Comparison of ENCODE assay signal across 1 cellular context in genomic region chr5:65948115-65948772, GRCh38.
TF ChIP-seq lines count a peak whose summit lies in the region.

No MANE protein-coding gene starts in this region.

TF ChIP-seq in GM23338, 12 proteins besides CTCF, POLR2A, EP300 and RAD21 (continued from another document):
- TF ChIP-seq, protein P1, sequence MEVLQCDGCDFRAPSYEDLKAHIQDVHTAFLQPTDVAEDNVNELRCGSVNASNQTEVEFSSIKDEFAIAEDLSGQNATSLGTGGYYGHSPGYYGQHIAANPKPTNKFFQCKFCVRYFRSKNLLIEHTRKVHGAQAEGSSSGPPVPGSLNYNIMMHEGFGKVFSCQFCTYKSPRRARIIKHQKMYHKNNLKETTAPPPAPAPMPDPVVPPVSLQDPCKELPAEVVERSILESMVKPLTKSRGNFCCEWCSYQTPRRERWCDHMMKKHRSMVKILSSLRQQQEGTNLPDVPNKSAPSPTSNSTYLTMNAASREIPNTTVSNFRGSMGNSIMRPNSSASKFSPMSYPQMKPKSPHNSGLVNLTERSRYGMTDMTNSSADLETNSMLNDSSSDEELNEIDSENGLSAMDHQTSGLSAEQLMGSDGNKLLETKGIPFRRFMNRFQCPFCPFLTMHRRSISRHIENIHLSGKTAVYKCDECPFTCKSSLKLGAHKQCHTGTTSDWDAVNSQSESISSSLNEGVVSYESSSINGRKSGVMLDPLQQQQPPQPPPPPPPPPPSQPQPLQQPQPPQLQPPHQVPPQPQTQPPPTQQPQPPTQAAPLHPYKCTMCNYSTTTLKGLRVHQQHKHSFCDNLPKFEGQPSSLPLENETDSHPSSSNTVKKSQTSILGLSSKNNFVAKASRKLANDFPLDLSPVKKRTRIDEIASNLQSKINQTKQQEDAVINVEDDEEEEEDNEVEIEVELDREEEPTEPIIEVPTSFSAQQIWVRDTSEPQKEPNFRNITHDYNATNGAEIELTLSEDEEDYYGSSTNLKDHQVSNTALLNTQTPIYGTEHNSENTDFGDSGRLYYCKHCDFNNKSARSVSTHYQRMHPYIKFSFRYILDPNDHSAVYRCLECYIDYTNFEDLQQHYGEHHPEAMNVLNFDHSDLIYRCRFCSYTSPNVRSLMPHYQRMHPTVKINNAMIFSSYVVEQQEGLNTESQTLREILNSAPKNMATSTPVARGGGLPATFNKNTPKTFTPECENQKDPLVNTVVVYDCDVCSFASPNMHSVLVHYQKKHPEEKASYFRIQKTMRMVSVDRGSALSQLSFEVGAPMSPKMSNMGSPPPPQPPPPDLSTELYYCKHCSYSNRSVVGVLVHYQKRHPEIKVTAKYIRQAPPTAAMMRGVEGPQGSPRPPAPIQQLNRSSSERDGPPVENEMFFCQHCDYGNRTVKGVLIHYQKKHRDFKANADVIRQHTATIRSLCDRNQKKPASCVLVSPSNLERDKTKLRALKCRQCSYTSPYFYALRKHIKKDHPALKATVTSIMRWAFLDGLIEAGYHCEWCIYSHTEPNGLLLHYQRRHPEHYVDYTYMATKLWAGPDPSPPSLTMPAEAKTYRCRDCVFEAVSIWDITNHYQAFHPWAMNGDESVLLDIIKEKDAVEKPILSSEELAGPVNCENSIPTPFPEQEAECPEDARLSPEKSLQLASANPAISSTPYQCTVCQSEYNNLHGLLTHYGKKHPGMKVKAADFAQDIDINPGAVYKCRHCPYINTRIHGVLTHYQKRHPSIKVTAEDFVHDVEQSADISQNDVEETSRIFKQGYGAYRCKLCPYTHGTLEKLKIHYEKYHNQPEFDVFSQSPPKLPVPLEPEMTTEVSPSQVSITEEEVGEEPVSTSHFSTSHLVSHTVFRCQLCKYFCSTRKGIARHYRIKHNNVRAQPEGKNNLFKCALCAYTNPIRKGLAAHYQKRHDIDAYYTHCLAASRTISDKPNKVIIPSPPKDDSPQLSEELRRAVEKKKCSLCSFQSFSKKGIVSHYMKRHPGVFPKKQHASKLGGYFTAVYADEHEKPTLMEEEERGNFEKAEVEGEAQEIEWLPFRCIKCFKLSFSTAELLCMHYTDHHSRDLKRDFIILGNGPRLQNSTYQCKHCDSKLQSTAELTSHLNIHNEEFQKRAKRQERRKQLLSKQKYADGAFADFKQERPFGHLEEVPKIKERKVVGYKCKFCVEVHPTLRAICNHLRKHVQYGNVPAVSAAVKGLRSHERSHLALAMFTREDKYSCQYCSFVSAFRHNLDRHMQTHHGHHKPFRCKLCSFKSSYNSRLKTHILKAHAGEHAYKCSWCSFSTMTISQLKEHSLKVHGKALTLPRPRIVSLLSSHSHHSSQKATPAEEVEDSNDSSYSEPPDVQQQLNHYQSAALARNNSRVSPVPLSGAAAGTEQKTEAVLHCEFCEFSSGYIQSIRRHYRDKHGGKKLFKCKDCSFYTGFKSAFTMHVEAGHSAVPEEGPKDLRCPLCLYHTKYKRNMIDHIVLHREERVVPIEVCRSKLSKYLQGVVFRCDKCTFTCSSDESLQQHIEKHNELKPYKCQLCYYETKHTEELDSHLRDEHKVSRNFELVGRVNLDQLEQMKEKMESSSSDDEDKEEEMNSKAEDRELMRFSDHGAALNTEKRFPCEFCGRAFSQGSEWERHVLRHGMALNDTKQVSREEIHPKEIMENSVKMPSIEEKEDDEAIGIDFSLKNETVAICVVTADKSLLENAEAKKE (CRISPR knock-in tag; IDR thresholded peaks at IDR 0.05), result no peak
- TF ChIP-seq, protein P2, sequence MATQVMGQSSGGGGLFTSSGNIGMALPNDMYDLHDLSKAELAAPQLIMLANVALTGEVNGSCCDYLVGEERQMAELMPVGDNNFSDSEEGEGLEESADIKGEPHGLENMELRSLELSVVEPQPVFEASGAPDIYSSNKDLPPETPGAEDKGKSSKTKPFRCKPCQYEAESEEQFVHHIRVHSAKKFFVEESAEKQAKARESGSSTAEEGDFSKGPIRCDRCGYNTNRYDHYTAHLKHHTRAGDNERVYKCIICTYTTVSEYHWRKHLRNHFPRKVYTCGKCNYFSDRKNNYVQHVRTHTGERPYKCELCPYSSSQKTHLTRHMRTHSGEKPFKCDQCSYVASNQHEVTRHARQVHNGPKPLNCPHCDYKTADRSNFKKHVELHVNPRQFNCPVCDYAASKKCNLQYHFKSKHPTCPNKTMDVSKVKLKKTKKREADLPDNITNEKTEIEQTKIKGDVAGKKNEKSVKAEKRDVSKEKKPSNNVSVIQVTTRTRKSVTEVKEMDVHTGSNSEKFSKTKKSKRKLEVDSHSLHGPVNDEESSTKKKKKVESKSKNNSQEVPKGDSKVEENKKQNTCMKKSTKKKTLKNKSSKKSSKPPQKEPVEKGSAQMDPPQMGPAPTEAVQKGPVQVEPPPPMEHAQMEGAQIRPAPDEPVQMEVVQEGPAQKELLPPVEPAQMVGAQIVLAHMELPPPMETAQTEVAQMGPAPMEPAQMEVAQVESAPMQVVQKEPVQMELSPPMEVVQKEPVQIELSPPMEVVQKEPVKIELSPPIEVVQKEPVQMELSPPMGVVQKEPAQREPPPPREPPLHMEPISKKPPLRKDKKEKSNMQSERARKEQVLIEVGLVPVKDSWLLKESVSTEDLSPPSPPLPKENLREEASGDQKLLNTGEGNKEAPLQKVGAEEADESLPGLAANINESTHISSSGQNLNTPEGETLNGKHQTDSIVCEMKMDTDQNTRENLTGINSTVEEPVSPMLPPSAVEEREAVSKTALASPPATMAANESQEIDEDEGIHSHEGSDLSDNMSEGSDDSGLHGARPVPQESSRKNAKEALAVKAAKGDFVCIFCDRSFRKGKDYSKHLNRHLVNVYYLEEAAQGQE (IDR thresholded peaks at IDR 0.05; ENCODE audit: unreplicated experiment), result no peak
- TF ChIP-seq JUNB (IDR thresholded peaks at IDR 0.05; ENCODE audit: unreplicated experiment) (no peak), POLR2AphosphoS5 (IDR thresholded peaks at IDR 0.05; ENCODE audit: low read depth) (no peak), STAT1 (IDR thresholded peaks at IDR 0.05; ENCODE audit: unreplicated experiment) (no peak), ZNF114 (CRISPR knock-in tag; IDR thresholded peaks at IDR 0.05) (no peak), CREB1 (CRISPR knock-in tag; IDR thresholded peaks at IDR 0.05; ENCODE audit: low read depth) (no peak), EZH2 (IDR thresholded peaks at IDR 0.05; ENCODE audit: low read depth, unreplicated experiment) (no peak)
